ENCODE assay signal across 9 cellular contexts in genomic region chr5:64286381-64286780, GRCh38.
"Had no signal": no experiment of that assay in that cellular context is flagged by ENCODE, and none has a peak within 500 bp of the region (broad histone marks: within the 10 kb centered on the region; RNA-seq: fewer than 3 reads in every experiment).

No MANE protein-coding gene starts in this region.

- H3K27ac ChIP-seq: GM23248, KMS-11 had no signal

- H3K4me2 ChIP-seq: KMS-11 had no signal

- FAIRE-seq: H54, HTR-8/SVneo had no signal

- DNase-seq: GM23248, GOT3, H9, HCEC 1CT, Karpas-422, KBM-7 had no signal

- H3K9ac ChIP-seq: GM23248, KMS-11 had no signal

- H2AFZ ChIP-seq: GM23248 had no signal

- H3K4me3 ChIP-seq: GM23248 had no signal
